In the genomic region with DNA sequence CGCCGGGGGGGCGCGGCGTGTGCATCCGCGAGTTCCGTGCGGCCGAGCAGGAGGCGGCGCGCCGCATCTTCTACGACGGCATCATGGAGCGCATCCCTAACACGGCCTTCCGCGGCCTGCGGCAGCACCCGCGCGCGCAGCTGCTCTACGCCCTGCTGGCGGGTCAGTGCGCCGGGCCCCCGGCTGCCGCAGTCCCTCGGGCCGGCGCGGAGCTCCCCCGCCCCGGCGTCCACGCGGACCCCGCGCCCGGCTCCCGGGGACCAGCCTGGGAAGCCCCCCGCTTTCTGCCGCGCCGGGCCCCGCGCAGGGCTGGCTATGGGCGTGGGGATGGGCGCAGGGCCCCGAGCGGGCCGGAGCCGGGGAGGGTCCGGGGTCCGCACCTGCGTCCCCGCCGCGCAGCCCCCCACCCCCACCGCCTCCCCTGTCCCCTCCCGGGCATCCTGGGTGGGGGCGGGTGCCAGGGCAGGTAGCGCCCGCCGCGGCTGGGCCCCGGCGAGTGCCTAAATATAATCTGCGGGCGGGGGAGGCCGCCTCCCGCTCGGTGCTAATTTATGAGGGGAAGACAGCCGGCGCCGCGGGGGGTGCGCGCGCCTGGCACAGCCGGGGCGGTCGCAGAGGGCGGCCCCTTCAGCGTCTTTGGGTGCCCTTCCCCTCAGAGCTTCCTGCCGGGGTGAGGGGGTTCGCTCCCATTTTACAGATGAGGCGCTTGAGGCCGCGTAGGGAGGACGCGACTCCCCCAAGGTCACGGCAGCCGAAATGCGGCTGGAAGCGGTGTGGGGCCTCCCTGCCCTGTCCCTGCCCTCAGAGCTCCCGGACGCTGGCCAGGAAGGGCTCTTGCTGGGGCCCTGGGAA, we compare ENCODE assay signal across 11 cellular contexts. TPM values are rescaled to one million over a fixed set of nuclear protein-coding genes. Genes with fewer than 3 reads are reported as not detected.
DNase-seq lines count a peak whose midpoint lies in the region; ATAC-seq lines count a peak whose summit lies in the region.
"Had no signal": no experiment of that assay in that cellular context is flagged by ENCODE, and none has a peak within 500 bp of the region (broad histone marks: within the 10 kb centered on the region; RNA-seq: fewer than 3 reads in every experiment).

No MANE protein-coding gene starts in this region.

- CTCF ChIA-PET in activated CD4-positive, alpha-beta T cell treated with anti-CD3 and anti-CD28 coated beads for 36 hours (lab: Charles Lee), result interaction anchor here (0.7 kb wide), 1 partner anchor 151 kb away, joined by 3 read pairs; no protein-coding TSS in a partner anchor

- peaks cover 2% of the 10 kb centered on the region for H3K4me1 Mint-ChIP-seq in activated CD4-positive, alpha-beta T cell treated with anti-CD3 and anti-CD28 coated beads for 36 hours
- no peaks in the 10 kb centered on the region for H3K4me1 Mint-ChIP-seq in stimulated activated naive CD8-positive, alpha-beta T cell treated with anti-CD3 and anti-CD28 coated beads, Interleukin-15, amount 100 ng/mL, for 72 hours

- no peaks in the 10 kb centered on the region for H3K9me3 Mint-ChIP-seq in activated CD4-positive, alpha-beta T cell treated with anti-CD3 and anti-CD28 coated beads for 36 hours (ENCODE audit: low read depth)
- no peaks in the 10 kb centered on the region for H3K9me3 Mint-ChIP-seq in stimulated activated naive CD8-positive, alpha-beta T cell treated with anti-CD3 and anti-CD28 coated beads, Interleukin-15, amount 100 ng/mL, for 72 hours
- H3K9me3 Mint-ChIP-seq: natural killer cell treated with Interleukin-12 subunit alpha and Interleukin-12 subunit beta and Interleukin-15 and Interleukin-18, amount 100 ng/mL, for 72 hours had no signal

- intact Hi-C loops in activated CD4-positive, alpha-beta T cell treated with anti-CD3 and anti-CD28 coated beads for 36 hours (cut with DNase I, micrococcal nuclease), result loop anchor here (2.0 kb wide), 1 partner anchor 17 kb away; no protein-coding TSS in a partner anchor
- intact Hi-C loops in head of caudate nucleus (cut with DNase I), result no loop called here

- no peak overlapping the region for H3K4me3 Mint-ChIP-seq in activated CD4-positive, alpha-beta T cell treated with anti-CD3 and anti-CD28 coated beads for 36 hours
- peak overlapping the region in 1 of 2 donors; percentile 21 for H3K4me3 Mint-ChIP-seq in stimulated activated naive CD8-positive, alpha-beta T cell treated with anti-CD3 and anti-CD28 coated beads, Interleukin-15, amount 100 ng/mL, for 72 hours
- H3K4me3 Mint-ChIP-seq: natural killer cell treated with Interleukin-12 subunit alpha and Interleukin-12 subunit beta and Interleukin-15 and Interleukin-18, amount 100 ng/mL, for 72 hours had no signal

- no peaks in the 10 kb centered on the region for H3K9me3 ChIP-seq in NT2/D1 (ENCODE audit: insufficient read depth, low read length)

- H3K36me3 Mint-ChIP-seq in activated CD4-positive, alpha-beta T cell treated with anti-CD3 and anti-CD28 coated beads for 36 hours (ENCODE audit: low read depth), result no peaks in the 10 kb centered on the region
- H3K36me3 Mint-ChIP-seq: natural killer cell treated with Interleukin-12 subunit alpha and Interleukin-12 subunit beta and Interleukin-15 and Interleukin-18, amount 100 ng/mL, for 72 hours had no signal

- no peak overlapping the region for H3K27ac Mint-ChIP-seq in activated CD4-positive, alpha-beta T cell treated with anti-CD3 and anti-CD28 coated beads for 36 hours
- no peak overlapping the region for H3K27ac Mint-ChIP-seq in stimulated activated naive CD8-positive, alpha-beta T cell treated with anti-CD3 and anti-CD28 coated beads, Interleukin-15, amount 100 ng/mL, for 72 hours
- H3K27ac Mint-ChIP-seq: natural killer cell treated with Interleukin-12 subunit alpha and Interleukin-12 subunit beta and Interleukin-15 and Interleukin-18, amount 100 ng/mL, for 72 hours had no signal

- peaks cover 21% of the 10 kb centered on the region for H3K4me1 ChIP-seq in NT2/D1 (ENCODE audit: insufficient read depth, insufficient read length)

- DNase-seq in activated CD4-positive, alpha-beta T cell treated with anti-CD3 and anti-CD28 coated beads for 36 hours, result peak; percentile 49
- DNase-seq in activated CD4-positive, alpha-beta T cell treated with anti-CD3 and anti-CD28 coated beads, Interleukin-2, amount 50 U/mL, for 1 hour, result no peak
- no peak for DNase-seq in NT2/D1 (ENCODE audit: low read depth, low spot score)
- peak in 25 of 42 donors; percentile 36 to 81 (median 69) for DNase-seq in head of caudate nucleus
- DNase-seq in stimulated activated naive CD8-positive, alpha-beta T cell treated with anti-CD3 and anti-CD28 coated beads, Interleukin-15, amount 100 ng/mL, for 72 hours, result no peak
- no peak for DNase-seq in SKM-1 (lab: John Stamatoyannopoulos, UW; ENCODE audit: unreplicated experiment)
- no peak for DNase-seq in anterior cingulate cortex (lab: John Stamatoyannopoulos, UW)
- DNase-seq: DMS79, NCI-H2029 treated with DMSO at 0.1 percent for 48 hours had no signal

- H3K4me3 ChIP-seq in NT2/D1 (ENCODE audit: insufficient read length, low read depth), result peak overlapping the region; percentile 59

- POLR2A ChIA-PET in activated CD4-positive, alpha-beta T cell treated with anti-CD3 and anti-CD28 coated beads for 36 hours (lab: Charles Lee), result no interaction called here

- ATAC-seq in activated CD4-positive, alpha-beta T cell treated with anti-CD3 and anti-CD28 coated beads for 36 hours, result peak; percentile 52
- ATAC-seq in stimulated activated naive CD8-positive, alpha-beta T cell treated with anti-CD3 and anti-CD28 coated beads, Interleukin-15, amount 100 ng/mL, for 72 hours, result peak; percentile 38
- no peak for ATAC-seq in HG02798 (IDR thresholded peaks at IDR 0.05; ENCODE audit: poor library complexity, unreplicated experiment)

- peaks cover 7% of the 10 kb centered on the region for H3K36me3 ChIP-seq in NT2/D1 (ENCODE audit: insufficient read depth, insufficient read length, low read length)

- peaks cover 21% of the 10 kb centered on the region for H3K27me3 Mint-ChIP-seq in activated CD4-positive, alpha-beta T cell treated with anti-CD3 and anti-CD28 coated beads for 36 hours
- H3K27me3 Mint-ChIP-seq in stimulated activated naive CD8-positive, alpha-beta T cell treated with anti-CD3 and anti-CD28 coated beads, Interleukin-15, amount 100 ng/mL, for 72 hours, result peaks cover 44% of the 10 kb centered on the region

- H3K9ac ChIP-seq in NT2/D1 (ENCODE audit: insufficient read length, low read depth), result peak overlapping the region; percentile 56

- peaks cover 27% of the 10 kb centered on the region for H3K27me3 ChIP-seq in NT2/D1 (ENCODE audit: insufficient read depth, insufficient read length)

RNA-seq across cellular contexts. Expression of a gene that starts 0.8 kb away (rescaled TPM):
- total RNA-seq in activated CD4-positive, alpha-beta T cell treated with anti-CD3 and anti-CD28 coated beads for 36 hours, result under 1 TPM; 0.39 to 0.55 TPM

RNA-seq across cellular contexts. Expression of a gene that starts 51.2 kb away (rescaled TPM):
- total RNA-seq in activated CD4-positive, alpha-beta T cell treated with anti-CD3 and anti-CD28 coated beads for 36 hours, result 10 to 100 TPM; 41.6 to 48.3 TPM

Comparison
In these comparisons a context has a peak if more than half of its experiments do, and no peak if none do; other contexts are left out.
1. DNase-seq: peak in activated CD4-positive, alpha-beta T cell treated with anti-CD3 and anti-CD28 coated beads for 36 hours (single experiment) and head of caudate nucleus (25 of 42); none in activated CD4-positive, alpha-beta T cell treated with anti-CD3 and anti-CD28 coated beads, Interleukin-2, amount 50 U/mL, for 1 hour (single experiment), NT2/D1 (single experiment), stimulated activated naive CD8-positive, alpha-beta T cell treated with anti-CD3 and anti-CD28 coated beads, Interleukin-15, amount 100 ng/mL, for 72 hours (0 of 2), SKM-1 (single experiment) and anterior cingulate cortex (0 of 58).